Comparison of ENCODE assay signal across 2 cellular contexts in genomic region chr18:23612434-23613090, GRCh38.
TF ChIP-seq lines count a peak whose summit lies in the region.

No MANE protein-coding gene starts in this region.

TF ChIP-seq in GM12878, 131 proteins besides CTCF, POLR2A, EP300 and RAD21:
- TF ChIP-seq ZNF207 (IDR thresholded peaks at IDR 0.05; ENCODE audit: borderline replicate concordance), result no peak
- 0 out of 2 replicates have a peak, but pooled peaks have one; percentile 51 for TF ChIP-seq RELB (IDR thresholded peaks at IDR 0.05; ENCODE audit: low read depth)
- TF ChIP-seq MTA2 (IDR thresholded peaks at IDR 0.05; ENCODE audit: low read depth), result peak; percentile 51; the same call in 1 of the 2 replicates
- peak; percentile 27; the same call in 1 of the 2 replicates for TF ChIP-seq ZNF687 (IDR thresholded peaks at IDR 0.05)
- TF ChIP-seq SMARCA5 (IDR thresholded peaks at IDR 0.05), result 0 out of 2 replicates have a peak, but pooled peaks have one; percentile 32
- peak; percentile 74 for TF ChIP-seq MEF2B (IDR thresholded peaks at IDR 0.05; ENCODE audit: partially characterized antibody, poor library complexity, severe bottlenecking)
- TF ChIP-seq NRF1 (conservative IDR thresholded peaks at IDR 0.05; ENCODE audit: low read depth, low read length), result no peak

TF ChIP-seq in WTC11, 78 proteins besides CTCF, POLR2A, EP300 and RAD21:
- TF ChIP-seq NFATC4 (CRISPR knock-in tag; IDR thresholded peaks at IDR 0.05) (no peak), PREB (CRISPR knock-in tag; IDR thresholded peaks at IDR 0.05; ENCODE audit: borderline replicate concordance) (no peak), TP53 (CRISPR knock-in tag; IDR thresholded peaks at IDR 0.05) (no peak), ZNF532 (CRISPR knock-in tag; IDR thresholded peaks at IDR 0.05; ENCODE audit: borderline replicate concordance) (no peak), ZNF512 (CRISPR knock-in tag; IDR thresholded peaks at IDR 0.05; ENCODE audit: borderline replicate concordance) (no peak), FOXK1 (CRISPR knock-in tag; IDR thresholded peaks at IDR 0.05) (no peak), MLX (CRISPR knock-in tag; IDR thresholded peaks at IDR 0.05) (no peak), RORB (CRISPR knock-in tag; IDR thresholded peaks at IDR 0.05) (no peak)
